19 cellular contexts compared by ENCODE assay signal in the genomic region with DNA sequence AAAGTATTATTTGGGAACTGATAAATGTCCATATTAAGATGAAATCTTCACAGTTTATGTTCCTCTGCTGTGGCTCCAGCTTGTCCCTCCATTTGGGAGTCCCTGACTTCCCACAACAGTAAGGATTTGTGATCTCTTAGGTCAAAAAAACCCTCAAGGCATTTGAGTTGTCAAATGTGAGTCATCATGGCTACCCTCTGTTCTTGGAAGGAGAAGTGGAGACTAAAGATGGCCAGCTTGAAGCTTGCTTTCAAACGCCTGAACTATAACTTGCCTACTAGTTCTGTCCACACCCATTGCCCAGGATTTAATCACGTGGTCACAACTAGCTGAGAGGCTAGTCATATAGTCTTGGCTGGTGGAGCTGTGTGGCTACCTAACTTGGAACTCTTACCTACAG.
"Had no signal": no experiment of that assay in that cellular context is flagged by ENCODE, and none has a peak within 500 bp of the region (broad histone marks: within the 10 kb centered on the region; RNA-seq: fewer than 3 reads in every experiment).

No MANE protein-coding gene starts in this region.

- H3K36me3 ChIP-seq: cardiac muscle cell, gastroesophageal sphincter, ovary, prostate gland, thyroid gland had no signal

- H3K4me3 Mint-ChIP-seq: activated CD4-positive, alpha-beta memory T cell treated with anti-CD3 and anti-CD28 coated beads for 36 hours; activated naive CD4-positive, alpha-beta T cell treated with anti-CD3 and anti-CD28 coated beads, Interleukin-2, amount 10 ng/mL, durations not matched to agents 7 days and 5 days; dendritic cell treated with granulocyte-macrophage colony-stimulating factor and Interleukin-4, amounts not matched to agents 40 ng/mL and 50 ng/mL, for 4 days; natural killer cell treated with Interleukin-12 subunit alpha and Interleukin-12 subunit beta and Interleukin-15 and Interleukin-18, amount 100 ng/mL, for 72 hours had no signal

- H3K27ac Mint-ChIP-seq: activated CD4-positive, alpha-beta memory T cell treated with anti-CD3 and anti-CD28 coated beads for 36 hours; activated naive CD4-positive, alpha-beta T cell treated with anti-CD3 and anti-CD28 coated beads, Interleukin-2, amount 10 ng/mL, durations not matched to agents 7 days and 5 days; dendritic cell treated with granulocyte-macrophage colony-stimulating factor and Interleukin-4, amounts not matched to agents 40 ng/mL and 50 ng/mL, for 4 days; natural killer cell treated with Interleukin-12 subunit alpha and Interleukin-12 subunit beta and Interleukin-15 and Interleukin-18, amount 100 ng/mL, for 72 hours had no signal

- H3K4me1 ChIP-seq: gastroesophageal sphincter, prostate gland had no signal

- H3K4me1 Mint-ChIP-seq: activated naive CD4-positive, alpha-beta T cell treated with anti-CD3 and anti-CD28 coated beads, Interleukin-2, amount 10 ng/mL, durations not matched to agents 7 days and 5 days had no signal

- H3K27ac ChIP-seq: cardiac muscle cell, gastroesophageal sphincter, ovary, prostate gland, thyroid gland had no signal

- H3K27me3 Mint-ChIP-seq: activated naive CD4-positive, alpha-beta T cell treated with anti-CD3 and anti-CD28 coated beads, Interleukin-2, amount 10 ng/mL, durations not matched to agents 7 days and 5 days; dendritic cell treated with granulocyte-macrophage colony-stimulating factor and Interleukin-4, amounts not matched to agents 40 ng/mL and 50 ng/mL, for 4 days had no signal

- H3K36me3 Mint-ChIP-seq: activated CD4-positive, alpha-beta memory T cell treated with anti-CD3 and anti-CD28 coated beads for 36 hours; activated naive CD4-positive, alpha-beta T cell treated with anti-CD3 and anti-CD28 coated beads, Interleukin-2, amount 10 ng/mL, durations not matched to agents 7 days and 5 days; natural killer cell treated with Interleukin-12 subunit alpha and Interleukin-12 subunit beta and Interleukin-15 and Interleukin-18, amount 100 ng/mL, for 72 hours had no signal

- H3K27me3 ChIP-seq: cardiac muscle cell, gastroesophageal sphincter, ovary, thyroid gland had no signal

- H3K9me3 ChIP-seq: prostate gland, thyroid gland had no signal

- DNase-seq: activated CD4-positive, alpha-beta memory T cell treated with anti-CD3 and anti-CD28 coated beads for 36 hours; activated CD4-positive, alpha-beta T cell treated with anti-CD3 and anti-CD28 coated beads for 48 hours; activated effector memory CD4-positive, alpha-beta T cell treated with anti-CD3 and anti-CD28 coated beads, Interleukin-2, amount 50 U/mL, for 16 hours; activated naive CD4-positive, alpha-beta T cell treated with anti-CD3 and anti-CD28 coated beads, Interleukin-2, amount 10 ng/mL, durations not matched to agents 7 days and 5 days; amygdala; effector CD4-positive, alpha-beta T cell; head of caudate nucleus; hypothalamus; left ventricle myocardium superior; midbrain; ovary; stimulated activated CD4-positive, alpha-beta T cell treated with anti-CD3 and anti-CD28 coated beads, Interleukin-4, amount 100 ng/mL, for 24 hours; stimulated activated naive CD8-positive, alpha-beta T cell treated with anti-CD3 and anti-CD28 coated beads, Interleukin-15, Interleukin-2, amounts not matched to agents 100 U/mL and 50 U/mL, for 24 hours; thyroid gland had no signal

- H3K4me3 ChIP-seq: cardiac muscle cell, gastroesophageal sphincter, ovary, prostate gland, thyroid gland had no signal
